Comparison of ENCODE assay signal across 10 cellular contexts in genomic region chr6:22320750-22321149, GRCh38. TPM values are rescaled to one million over a fixed set of nuclear protein-coding genes. Genes with fewer than 3 reads are reported as not detected.
A peak's percentile ranks its signal among the peaks of the same experiment; 100 is the strongest.
DNase-seq lines count a peak whose midpoint lies in the region; ATAC-seq and TF ChIP-seq lines count a peak whose summit lies in the region.
"Had no signal": no experiment of that assay in that cellular context is flagged by ENCODE, and none has a peak within 500 bp of the region (broad histone marks: within the 10 kb centered on the region; RNA-seq: fewer than 3 reads in every experiment).

No MANE protein-coding gene starts in this region.

- no peak overlapping the region for H3K4me2 ChIP-seq in mesendoderm (ENCODE audit: low read length)

- H3K9ac ChIP-seq in mesendoderm (ENCODE audit: low read length) = no peak overlapping the region

- no peak overlapping the region for H2AK5ac ChIP-seq in mesendoderm (ENCODE audit: low read length)

- no peak overlapping the region for H3K27ac ChIP-seq in mesendoderm (ENCODE audit: low read depth, low read length)
- H3K27ac ChIP-seq in suprapubic skin = no peak overlapping the region
- H3K27ac ChIP-seq: gastroesophageal sphincter had no signal

- CTCF ChIA-PET in BJ (lab: Yijun Ruan, JAX) (interaction anchor here (0.6 kb wide), 1 partner anchor 1118 kb away, joined by 3 read pairs; no protein-coding TSS in a partner anchor), T-cell (lab: Charles Lee) (no interaction called here)

- TF ChIP-seq CTCF in BJ (IDR thresholded peaks at IDR 0.05; ENCODE audit: insufficient read depth, low read depth, low read length) = no peak
- no peak for TF ChIP-seq CTCF in chondrocyte (IDR thresholded peaks at IDR 0.05)
- TF ChIP-seq CTCF in suprapubic skin (IDR thresholded peaks at IDR 0.05) = no peak

- H3K4ac ChIP-seq in mesendoderm (ENCODE audit: low read depth, low read length) = no peak overlapping the region

- H3K18ac ChIP-seq in mesendoderm (ENCODE audit: low read length) = no peak overlapping the region

- POLR2A ChIA-PET in BJ (lab: Charles Lee) = interaction anchor here (0.6 kb wide), 1 partner anchor 27 kb away, joined by 3 read pairs; no protein-coding TSS in a partner anchor
- POLR2A ChIA-PET in T-cell (lab: Charles Lee) = no interaction called here

- H3K56ac ChIP-seq in mesendoderm (ENCODE audit: low read length) = no peak overlapping the region

- WGBS in mesendoderm (ENCODE audit: extremely low coverage, insufficient coverage, low lambda C conversion rate) = no CpG with 5 or more reads among the region's 1 CpG
- 75% methylated on average over 1 of the region's 1 CpG for WGBS in suprapubic skin

- DNase-seq in BJ (ENCODE audit: low read depth) (peak; percentile 72), LoVo (ENCODE audit: low spot score) (peak; percentile 44), chondrocyte (ENCODE audit: low spot score) (no peak), mesendoderm (peak; percentile 81), T-cell (no peak), SHP77 (lab: John Stamatoyannopoulos, UW) (no peak), suprapubic skin (ENCODE audit: low spot score in 2 of 2) (no peak)

- no peak overlapping the region for H2BK120ac ChIP-seq in mesendoderm (ENCODE audit: low read depth, low read length)

- peak overlapping the region; percentile 41 for H3K27ac Mint-ChIP-seq in chondrocyte (ENCODE audit: unreplicated experiment)
- H3K27ac Mint-ChIP-seq in T-cell = no peak overlapping the region

- H3K23ac ChIP-seq in mesendoderm (ENCODE audit: low read length) = no peak overlapping the region

- no peaks in the 10 kb centered on the region for H3K79me2 ChIP-seq in mesendoderm (ENCODE audit: control insufficient read depth, insufficient read depth, low read length)

- H2BK15ac ChIP-seq in mesendoderm (replicated peaks; ENCODE audit: low read depth) = no peak overlapping the region

- no peak for TF ChIP-seq EP300 in suprapubic skin (IDR thresholded peaks at IDR 0.05)

- no peaks in the 10 kb centered on the region for H3K36me3 ChIP-seq in BJ (ENCODE audit: control insufficient read depth, insufficient read depth, low read length)
- H3K36me3 ChIP-seq in mesendoderm (ENCODE audit: control insufficient read depth, insufficient read depth, low read length) = no peaks in the 10 kb centered on the region
- H3K36me3 ChIP-seq in suprapubic skin = no peaks in the 10 kb centered on the region
- H3K36me3 ChIP-seq: gastroesophageal sphincter had no signal

- no peak overlapping the region for H2BK5ac ChIP-seq in mesendoderm (ENCODE audit: low read length)

- H3K36me3 Mint-ChIP-seq in chondrocyte (ENCODE audit: low read depth) (no peaks in the 10 kb centered on the region), T-cell (no peaks in the 10 kb centered on the region)

- H3K27me3 ChIP-seq in BJ (ENCODE audit: control insufficient read depth, insufficient read depth, low read length) = no peaks in the 10 kb centered on the region
- H3K27me3 ChIP-seq in mesendoderm (ENCODE audit: insufficient read depth, low read length, poor library complexity) = no peaks in the 10 kb centered on the region
- no peaks in the 10 kb centered on the region for H3K27me3 ChIP-seq in suprapubic skin
- H3K27me3 ChIP-seq: gastroesophageal sphincter had no signal

- no peaks in the 10 kb centered on the region for H3K79me1 ChIP-seq in mesendoderm (ENCODE audit: low read length)

- ATAC-seq in T-cell (replicated peaks in 1 of 4) = no peak
- ATAC-seq in GM18498 (IDR thresholded peaks at IDR 0.05; ENCODE audit: unreplicated experiment) = no peak
- ATAC-seq: gastroesophageal sphincter had no signal

- no peak overlapping the region for H4K8ac ChIP-seq in mesendoderm (ENCODE audit: low read depth, low read length)

- peaks cover 31% of the 10 kb centered on the region for H3K4me1 Mint-ChIP-seq in chondrocyte (ENCODE audit: low read depth)
- H3K4me1 Mint-ChIP-seq in T-cell = no peaks in the 10 kb centered on the region

- no peak overlapping the region for H4K5ac ChIP-seq in mesendoderm (ENCODE audit: low read length)

- no peak for TF ChIP-seq POLR2A in suprapubic skin (IDR thresholded peaks at IDR 0.05)

- H3K4me1 ChIP-seq in mesendoderm (ENCODE audit: control insufficient read depth, low read depth, low read length) (no peaks in the 10 kb centered on the region), suprapubic skin (no peaks in the 10 kb centered on the region)

- H3K9me3 Mint-ChIP-seq in chondrocyte (ENCODE audit: low read depth) (peaks cover 4% of the 10 kb centered on the region), T-cell (peaks cover 0 to 4% (median 0%) of the 10 kb centered on the region in 3 donors)

- H3K4me3 ChIP-seq in BJ (ENCODE audit: low read depth, low read length) (no peak overlapping the region), mesendoderm (ENCODE audit: low read length) (no peak overlapping the region), suprapubic skin (no peak overlapping the region)
- H3K4me3 ChIP-seq: gastroesophageal sphincter had no signal

- no peaks in the 10 kb centered on the region for H3K9me3 ChIP-seq in suprapubic skin
- H3K9me3 ChIP-seq: gastroesophageal sphincter had no signal

- H3K27me3 Mint-ChIP-seq in chondrocyte (ENCODE audit: low read depth) = no peaks in the 10 kb centered on the region
- no peaks in the 10 kb centered on the region for H3K27me3 Mint-ChIP-seq in T-cell

- no peak overlapping the region for H3K4me3 Mint-ChIP-seq in chondrocyte (ENCODE audit: unreplicated experiment)
- no peak overlapping the region for H3K4me3 Mint-ChIP-seq in T-cell

RNA-seq across cellular contexts. Expression of gene PRL, which starts 23.9 kb away (rescaled TPM):
- not detected in 2 replicates for polyA plus RNA-seq in BJ (2011; rRNA removed)
- not detected in 2 replicates for polyA minus RNA-seq in BJ (2011; rRNA and poly(A)+ RNA removed)
- total RNA-seq in chondrocyte = not detected in 3 replicates
- polyA plus RNA-seq in mesendoderm (2013, experiment 1 of 2) = not detected
- not detected for polyA plus RNA-seq in mesendoderm (2013, experiment 2 of 2)
- under 1 TPM in 1 of 5 donors, not detected in 4; 0.82 TPM for total RNA-seq in T-cell
- not detected for total RNA-seq in suprapubic skin
- total RNA-seq: gastroesophageal sphincter, mononuclear cell had no signal

Comparison
In these comparisons a context has a peak if more than half of its experiments do, and no peak if none do; other contexts are left out.
1. DNase-seq: peak in BJ (single experiment), LoVo (single experiment) and mesendoderm (single experiment); none in chondrocyte (single experiment), T-cell (0 of 34), SHP77 (0 of 2) and suprapubic skin (0 of 2).